In genomic region chr10:101694674-101695403, GRCh38 we compare ENCODE assay signal across 8 cellular contexts. TPM values are rescaled to one million over a fixed set of nuclear protein-coding genes. Genes with fewer than 3 reads are reported as not detected.
DNase-seq lines count a peak whose midpoint lies in the region; ATAC-seq, FAIRE-seq and TF ChIP-seq lines count a peak whose summit lies in the region.

FBXW4 (minus strand) TSS chr10:101695170; CDS start chr10:101695105, 65 bp downstream.

- H3K36me3 Mint-ChIP-seq in activated naive CD4-positive, alpha-beta T cell treated with anti-CD3 and anti-CD28 coated beads, Interleukin-2, amount 10 ng/mL, durations not matched to agents 7 days and 5 days = peaks cover 18% of the 10 kb centered on the region
- no peaks in the 10 kb centered on the region for H3K36me3 Mint-ChIP-seq in osteocyte (ENCODE audit: unreplicated experiment)

- H3K9me3 ChIP-seq in BLaER1 treated with 17β-estradiol and CSF1 and Interleukin-3, amounts not matched to agents 10 nM and 100 nM (replicated peaks in 1 of 11) = no peaks in the 10 kb centered on the region
- H3K9me3 ChIP-seq in SK-N-MC (ENCODE audit: low read depth, low read length) (no peaks in the 10 kb centered on the region), thoracic aorta (no peaks in the 10 kb centered on the region)

- peak within 1 kb of the TSS; percentile 96 to 99 (median 99) for H3K9ac ChIP-seq in BLaER1 treated with 17β-estradiol and CSF1 and Interleukin-3, amounts not matched to agents 10 nM and 100 nM
- peak within 1 kb of the TSS; percentile 91 for H3K9ac ChIP-seq in SK-N-MC (ENCODE audit: insufficient read length)

- peak; percentile 83 for FAIRE-seq in GM19239 (lab: Jason Lieb, UNC)

- ATAC-seq in HG03439 (IDR thresholded peaks at IDR 0.05; ENCODE audit: unreplicated experiment) = peak; percentile 60
- ATAC-seq in thoracic aorta (ENCODE audit: insufficient number of reproducible peaks, low FRiP score, low read depth) = peak; percentile 51

- no peaks in the 10 kb centered on the region for H3K9me3 Mint-ChIP-seq in activated naive CD4-positive, alpha-beta T cell treated with anti-CD3 and anti-CD28 coated beads, Interleukin-2, amount 10 ng/mL, durations not matched to agents 7 days and 5 days
- H3K9me3 Mint-ChIP-seq in osteocyte (ENCODE audit: unreplicated experiment) = no peaks in the 10 kb centered on the region

- no peaks in the 10 kb centered on the region for H3K27me3 ChIP-seq in BLaER1 treated with 17β-estradiol and CSF1 and Interleukin-3, amounts not matched to agents 10 nM and 100 nM
- H3K27me3 ChIP-seq in thoracic aorta (replicated peaks; ENCODE audit: insufficient read depth) = no peaks in the 10 kb centered on the region

- peak within 1 kb of the TSS; percentile 95 to 99 (median 98) for H3K27ac ChIP-seq in BLaER1 treated with 17β-estradiol and CSF1 and Interleukin-3, amounts not matched to agents 10 nM and 100 nM
- peak within 1 kb of the TSS; percentile 70; the same call in 1 of the 2 replicates for H3K27ac ChIP-seq in SK-N-MC
- peak within 1 kb of the TSS; percentile 98 to 99 for H3K27ac ChIP-seq in thoracic aorta

- H3K27me3 Mint-ChIP-seq in activated naive CD4-positive, alpha-beta T cell treated with anti-CD3 and anti-CD28 coated beads, Interleukin-2, amount 10 ng/mL, durations not matched to agents 7 days and 5 days = no peaks in the 10 kb centered on the region
- H3K27me3 Mint-ChIP-seq in osteocyte (ENCODE audit: unreplicated experiment) = no peaks in the 10 kb centered on the region

- peaks cover 0 to 14% (median 0%) of the 10 kb centered on the region in 11 experiments; a peak in 3 of 22 replicates for H3K36me3 ChIP-seq in BLaER1 treated with 17β-estradiol and CSF1 and Interleukin-3, amounts not matched to agents 10 nM and 100 nM
- H3K36me3 ChIP-seq in SK-N-MC (ENCODE audit: insufficient read depth, low read length) (no peaks in the 10 kb centered on the region), thoracic aorta (no peaks in the 10 kb centered on the region)

- H3K27ac Mint-ChIP-seq in activated naive CD4-positive, alpha-beta T cell treated with anti-CD3 and anti-CD28 coated beads, Interleukin-2, amount 10 ng/mL, durations not matched to agents 7 days and 5 days = peak within 1 kb of the TSS; percentile 98
- H3K27ac Mint-ChIP-seq in osteocyte (ENCODE audit: unreplicated experiment) = peak within 1 kb of the TSS; percentile 99

- peak within 1 kb of the TSS; percentile 79 to 97 (median 86) for H3K4me2 ChIP-seq in BLaER1 treated with 17β-estradiol and CSF1 and Interleukin-3, amounts not matched to agents 10 nM and 100 nM

- H3K4me3 ChIP-seq in BLaER1 treated with 17β-estradiol and CSF1 and Interleukin-3, amounts not matched to agents 10 nM and 100 nM = peak within 1 kb of the TSS; percentile 69 to 91 (median 86)
- H3K4me3 ChIP-seq in SK-N-MC (peak within 1 kb of the TSS; percentile 84), thoracic aorta (peak within 1 kb of the TSS; percentile 92)

- no peak for TF ChIP-seq CTCF in osteocyte (IDR thresholded peaks at IDR 0.05)
- TF ChIP-seq CTCF in thoracic aorta (IDR thresholded peaks at IDR 0.05) = no peak

- peak within 1 kb of the TSS; percentile 96 for H3K4me3 Mint-ChIP-seq in activated naive CD4-positive, alpha-beta T cell treated with anti-CD3 and anti-CD28 coated beads, Interleukin-2, amount 10 ng/mL, durations not matched to agents 7 days and 5 days
- peak within 1 kb of the TSS; percentile 96 for H3K4me3 Mint-ChIP-seq in osteocyte (ENCODE audit: unreplicated experiment)

- peaks cover 3 to 28% (median 15%) of the 10 kb centered on the region in 11 experiments; a peak in 14 of 22 replicates for H4K20me1 ChIP-seq in BLaER1 treated with 17β-estradiol and CSF1 and Interleukin-3, amounts not matched to agents 10 nM and 100 nM

- peaks cover 21 to 39% (median 25%) of the 10 kb centered on the region in 10 experiments for H3K4me1 ChIP-seq in BLaER1 treated with 17β-estradiol and CSF1 and Interleukin-3, amounts not matched to agents 10 nM and 100 nM
- peaks cover 23 to 38% of the 10 kb centered on the region in 2 donors for H3K4me1 ChIP-seq in thoracic aorta (ENCODE audit: control insufficient read depth in 1 of 2, low read depth in 2 of 2)

- DNase-seq in GM19239 (ENCODE audit: insufficient read length, low spot score) = peak; percentile 67
- DNase-seq in SK-N-MC (ENCODE audit: low read depth, low spot score) = no peak
- DNase-seq in activated naive CD4-positive, alpha-beta T cell treated with anti-CD3 and anti-CD28 coated beads, Interleukin-2, amount 10 ng/mL, durations not matched to agents 7 days and 5 days = peak; percentile 78
- DNase-seq in glomerular visceral epithelial cell (ENCODE audit: extremely low spot score) = peak; percentile 49
- peak; percentile 86 for DNase-seq in osteocyte (ENCODE audit: extremely low spot score, unreplicated experiment)
- peak; percentile 2 for DNase-seq in thoracic aorta (ENCODE audit: low spot score)

- CTCF ChIA-PET in activated naive CD4-positive, alpha-beta T cell treated with anti-CD3 and anti-CD28 coated beads, Interleukin-2, amount 10 ng/mL, durations not matched to agents 7 days and 5 days (lab: Charles Lee) = interaction anchor here (1.3 kb wide), 1 partner anchor 86 kb away, joined by 9 read pairs; no protein-coding TSS in a partner anchor

- peaks cover 37% of the 10 kb centered on the region for H3K4me1 Mint-ChIP-seq in activated naive CD4-positive, alpha-beta T cell treated with anti-CD3 and anti-CD28 coated beads, Interleukin-2, amount 10 ng/mL, durations not matched to agents 7 days and 5 days
- peaks cover 28% of the 10 kb centered on the region for H3K4me1 Mint-ChIP-seq in osteocyte (ENCODE audit: unreplicated experiment)

RNA-seq across cellular contexts. Expression of gene FBXW4, which starts in this region (rescaled TPM):
- total RNA-seq in osteocyte (44.6 and 51.5 TPM in 2 replicates), thoracic aorta (10 to 100 TPM; 64.3 to 88.5 TPM)
